In genomic region chr22:37457093-37457893, GRCh38 we compare ENCODE assay signal across 8 cellular contexts. TPM values are rescaled to one million over a fixed set of nuclear protein-coding genes. Genes with fewer than 3 reads are reported as not detected.
A peak's percentile ranks its signal among the peaks of the same experiment; 100 is the strongest.
DNase-seq lines count a peak whose midpoint lies in the region; ATAC-seq and TF ChIP-seq lines count a peak whose summit lies in the region.

No MANE protein-coding gene starts in this region.

- 33 to 41% methylated on average over 4 of the region's 4 CpGs for WGBS in sigmoid colon, 2 donors

- H3K9me3 ChIP-seq in SU-DHL-6 (ENCODE audit: insufficient read depth, low read length) (no peaks in the 10 kb centered on the region), sigmoid colon (no peaks in the 10 kb centered on the region)

- TF ChIP-seq CTCF in SU-DHL-6 (IDR thresholded peaks at IDR 0.05; ENCODE audit: insufficient read depth, low read length, poor library complexity, severe bottlenecking) (peak; percentile 94), sigmoid colon (IDR thresholded peaks at IDR 0.05) (peak; percentile 40 to 71 (median 61))

- no peak overlapping the region for H3K4me3 ChIP-seq in Jurkat, Clone E6-1 (ENCODE audit: low read length)
- H3K4me3 ChIP-seq in SU-DHL-6 (ENCODE audit: insufficient read depth, low read length, poor library complexity, severe bottlenecking): no peak overlapping the region
- H3K4me3 ChIP-seq in sigmoid colon: no peak overlapping the region

- TF ChIP-seq EP300 in sigmoid colon (IDR thresholded peaks at IDR 0.05): no peak

- no peak for TF ChIP-seq POLR2A in sigmoid colon (IDR thresholded peaks at IDR 0.05)

- in situ Hi-C loops in G401 (cut with HindIII; ENCODE audit: low sequenced_read_pairs): no loop called here

- H3K36me3 ChIP-seq in SU-DHL-6 (ENCODE audit: low read length) (no peaks in the 10 kb centered on the region), sigmoid colon (no peaks in the 10 kb centered on the region)

- H3K4me1 ChIP-seq in sigmoid colon: no peaks in the 10 kb centered on the region

- H3K4me2 ChIP-seq in SU-DHL-6 (ENCODE audit: low read depth, low read length, poor library complexity, severe bottlenecking): no peak overlapping the region

- no peaks in the 10 kb centered on the region for H3F3A ChIP-seq in SU-DHL-6 (ENCODE audit: insufficient read depth)

- H2AFZ ChIP-seq in SU-DHL-6 (ENCODE audit: low read depth, low read length, severe bottlenecking): no peak overlapping the region

- DNase-seq in G401 (ENCODE audit: low spot score) (peak; percentile 44), left ventricle myocardium superior (peak; percentile 74), sigmoid colon (no peak)
- DNase-seq in Jurkat, Clone E6-1 (ENCODE audit: low read depth, low spot score): peak; percentile 48
- DNase-seq in activated naive CD8-positive, alpha-beta T cell treated with anti-CD3 and anti-CD28 coated beads, Interleukin-2, amount 50 U/mL, for 16 hours (ENCODE audit: low read depth, low spot score): peak; percentile 73

- H3K9me2 ChIP-seq in SU-DHL-6 (replicated peaks; ENCODE audit: insufficient read depth, low read length): no peaks in the 10 kb centered on the region

- H4K20me1 ChIP-seq in SU-DHL-6 (ENCODE audit: low read depth, low read length): no peaks in the 10 kb centered on the region

- H3K27ac ChIP-seq in SU-DHL-6 (ENCODE audit: low read depth, low read length) (no peak overlapping the region), sigmoid colon (no peak overlapping the region)

- no peak overlapping the region for H3K9ac ChIP-seq in SU-DHL-6 (ENCODE audit: low read length)

- ATAC-seq in left ventricle myocardium superior (peak; percentile 78), GM21447 (IDR thresholded peaks at IDR 0.05; ENCODE audit: unreplicated experiment) (no peak), HG03108 (IDR thresholded peaks at IDR 0.05; ENCODE audit: unreplicated experiment) (no peak)

- H3K79me2 ChIP-seq in SU-DHL-6 (ENCODE audit: insufficient read depth, low read length): no peaks in the 10 kb centered on the region

- H3K27me3 ChIP-seq in SU-DHL-6 (ENCODE audit: low read length) (no peaks in the 10 kb centered on the region), sigmoid colon (peaks cover 10 to 87% (median 25%) of the 10 kb centered on the region in 3 donors)

- intact Hi-C loops in left ventricle myocardium superior (cut with micrococcal nuclease): no loop called here
- intact Hi-C loops in sigmoid colon (cut with DNase I): loop anchor here (2.0 kb wide), 1 partner anchor 140 kb away; no protein-coding TSS in a partner anchor

RNA-seq across cellular contexts. Expression of gene MFNG, which starts 28.9 kb away (rescaled TPM):
- total RNA-seq in G401 (2014; rRNA removed; shearing (Covaris generic)): 3.3 and 10.6 TPM in 2 replicates
- 55.1 TPM for polyA plus RNA-seq in Jurkat, Clone E6-1 (2012; ENCODE audit: insufficient read depth, insufficient read length)
- 13.9 TPM for total RNA-seq in left ventricle myocardium superior
- 10 to 100 TPM in 3 of 4 donors, 1 to 10 TPM in 1; 8.0 to 15.3 (median 11.4) TPM for total RNA-seq in sigmoid colon
- polyA plus RNA-seq in sigmoid colon: 10 to 100 TPM in 2 of 3 donors, 1 to 10 TPM in 1; 9.9 to 33.9 (median 10.8) TPM

RNA-seq across cellular contexts. Expression of gene ELFN2, which starts 30.0 kb away (rescaled TPM):
- total RNA-seq in G401 (2014; rRNA removed; shearing (Covaris generic)): under 0.01 TPM in 1 of 2 replicates, not detected in the other
- polyA plus RNA-seq in Jurkat, Clone E6-1 (2012; ENCODE audit: insufficient read depth, insufficient read length): not detected
- total RNA-seq in left ventricle myocardium superior: 0.05 TPM
- under 1 TPM in 3 of 4 donors, not detected in 1; under 0.01 to 0.55 (median under 0.01) TPM for total RNA-seq in sigmoid colon
- under 1 TPM in 1 of 3 donors, not detected in 2; 0.31 TPM for polyA plus RNA-seq in sigmoid colon
